1 cellular context compared by ENCODE assay signal in the genomic region with DNA sequence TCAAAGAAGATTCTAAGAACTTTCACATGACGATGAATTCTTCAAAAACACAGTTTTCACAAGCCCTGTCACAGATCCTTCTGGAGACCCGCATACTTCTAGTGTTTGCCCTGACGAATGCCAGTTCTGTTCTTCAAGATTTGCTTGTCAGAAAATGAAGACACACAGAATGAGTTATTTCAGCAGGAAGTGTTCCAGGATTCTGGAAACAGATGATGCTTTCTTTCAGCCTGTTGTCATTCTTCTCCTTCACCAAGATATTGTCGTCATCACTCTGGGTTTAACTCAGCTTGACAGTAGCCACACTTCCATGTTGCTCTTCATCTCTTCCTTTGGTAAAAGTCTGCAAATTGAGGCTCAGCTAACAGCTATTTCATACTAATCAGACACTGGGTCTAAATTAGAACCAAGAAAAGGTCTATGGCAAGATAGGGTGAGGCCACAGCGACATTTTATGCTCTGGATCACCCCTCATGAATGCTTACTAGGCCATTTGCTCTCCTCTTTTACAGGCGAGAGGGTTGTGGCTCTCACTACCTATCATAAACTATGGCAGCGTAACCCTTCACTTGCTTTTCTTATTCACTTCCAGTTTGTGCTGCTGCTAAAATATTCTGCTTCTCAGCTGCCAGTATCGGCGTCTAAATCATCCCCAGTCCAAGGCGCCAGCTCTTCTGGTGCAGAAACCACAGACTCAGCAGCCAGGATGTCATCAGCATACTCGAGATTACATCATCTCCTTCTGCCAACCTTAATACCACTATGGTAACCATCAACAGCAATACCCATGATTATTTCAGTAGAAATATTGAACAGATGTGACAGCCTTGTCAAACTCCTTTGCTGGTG.
TF ChIP-seq lines count a peak whose summit lies in the region.

No MANE protein-coding gene starts in this region.

TF ChIP-seq in GM23338, 12 proteins besides CTCF, POLR2A, EP300 and RAD21 (continued from another document):
- TF ChIP-seq, protein P1, sequence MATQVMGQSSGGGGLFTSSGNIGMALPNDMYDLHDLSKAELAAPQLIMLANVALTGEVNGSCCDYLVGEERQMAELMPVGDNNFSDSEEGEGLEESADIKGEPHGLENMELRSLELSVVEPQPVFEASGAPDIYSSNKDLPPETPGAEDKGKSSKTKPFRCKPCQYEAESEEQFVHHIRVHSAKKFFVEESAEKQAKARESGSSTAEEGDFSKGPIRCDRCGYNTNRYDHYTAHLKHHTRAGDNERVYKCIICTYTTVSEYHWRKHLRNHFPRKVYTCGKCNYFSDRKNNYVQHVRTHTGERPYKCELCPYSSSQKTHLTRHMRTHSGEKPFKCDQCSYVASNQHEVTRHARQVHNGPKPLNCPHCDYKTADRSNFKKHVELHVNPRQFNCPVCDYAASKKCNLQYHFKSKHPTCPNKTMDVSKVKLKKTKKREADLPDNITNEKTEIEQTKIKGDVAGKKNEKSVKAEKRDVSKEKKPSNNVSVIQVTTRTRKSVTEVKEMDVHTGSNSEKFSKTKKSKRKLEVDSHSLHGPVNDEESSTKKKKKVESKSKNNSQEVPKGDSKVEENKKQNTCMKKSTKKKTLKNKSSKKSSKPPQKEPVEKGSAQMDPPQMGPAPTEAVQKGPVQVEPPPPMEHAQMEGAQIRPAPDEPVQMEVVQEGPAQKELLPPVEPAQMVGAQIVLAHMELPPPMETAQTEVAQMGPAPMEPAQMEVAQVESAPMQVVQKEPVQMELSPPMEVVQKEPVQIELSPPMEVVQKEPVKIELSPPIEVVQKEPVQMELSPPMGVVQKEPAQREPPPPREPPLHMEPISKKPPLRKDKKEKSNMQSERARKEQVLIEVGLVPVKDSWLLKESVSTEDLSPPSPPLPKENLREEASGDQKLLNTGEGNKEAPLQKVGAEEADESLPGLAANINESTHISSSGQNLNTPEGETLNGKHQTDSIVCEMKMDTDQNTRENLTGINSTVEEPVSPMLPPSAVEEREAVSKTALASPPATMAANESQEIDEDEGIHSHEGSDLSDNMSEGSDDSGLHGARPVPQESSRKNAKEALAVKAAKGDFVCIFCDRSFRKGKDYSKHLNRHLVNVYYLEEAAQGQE (IDR thresholded peaks at IDR 0.05; ENCODE audit: unreplicated experiment) = no peak
- no peak for TF ChIP-seq ZNF114 (CRISPR knock-in tag; IDR thresholded peaks at IDR 0.05)
- TF ChIP-seq EZH2phosphoT487 (IDR thresholded peaks at IDR 0.05; ENCODE audit: unreplicated experiment) = no peak
- TF ChIP-seq, protein P2, sequence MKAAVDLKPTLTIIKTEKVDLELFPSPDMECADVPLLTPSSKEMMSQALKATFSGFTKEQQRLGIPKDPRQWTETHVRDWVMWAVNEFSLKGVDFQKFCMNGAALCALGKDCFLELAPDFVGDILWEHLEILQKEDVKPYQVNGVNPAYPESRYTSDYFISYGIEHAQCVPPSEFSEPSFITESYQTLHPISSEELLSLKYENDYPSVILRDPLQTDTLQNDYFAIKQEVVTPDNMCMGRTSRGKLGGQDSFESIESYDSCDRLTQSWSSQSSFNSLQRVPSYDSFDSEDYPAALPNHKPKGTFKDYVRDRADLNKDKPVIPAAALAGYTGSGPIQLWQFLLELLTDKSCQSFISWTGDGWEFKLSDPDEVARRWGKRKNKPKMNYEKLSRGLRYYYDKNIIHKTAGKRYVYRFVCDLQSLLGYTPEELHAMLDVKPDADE (IDR thresholded peaks at IDR 0.05) = no peak
- TF ChIP-seq NANOG (IDR thresholded peaks at IDR 0.05; ENCODE audit: borderline replicate concordance) = no peak
- no peak for TF ChIP-seq STAT1 (IDR thresholded peaks at IDR 0.05; ENCODE audit: unreplicated experiment)
- TF ChIP-seq ZNF331 (CRISPR knock-in tag; IDR thresholded peaks at IDR 0.05; ENCODE audit: low read depth) = no peak
